Comparison of ENCODE assay signal across 25 cellular contexts in the genomic region with DNA sequence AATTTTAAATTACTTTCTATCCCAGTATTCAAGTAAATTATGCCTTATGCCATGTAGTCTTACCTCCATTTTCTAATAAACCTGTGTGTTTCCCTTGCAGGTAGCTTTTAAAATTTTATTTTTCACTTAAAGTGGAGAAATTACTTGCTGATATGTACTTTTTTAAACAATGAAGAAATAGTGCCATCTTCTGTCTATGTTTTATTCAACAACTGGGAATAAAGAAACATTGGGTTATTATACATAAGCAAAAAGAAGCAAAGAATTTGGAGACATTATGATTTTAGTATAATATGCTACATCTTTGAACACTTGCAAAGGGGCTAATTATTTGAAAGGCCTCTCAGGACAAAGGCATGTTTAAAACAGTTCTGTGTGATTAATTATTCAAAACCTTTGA.
DNase-seq lines count a peak whose midpoint lies in the region; ATAC-seq and TF ChIP-seq lines count a peak whose summit lies in the region.
"Had no signal": no experiment of that assay in that cellular context is flagged by ENCODE, and none has a peak within 500 bp of the region (broad histone marks: within the 10 kb centered on the region; RNA-seq: fewer than 3 reads in every experiment).

No MANE protein-coding gene starts in this region.

- TF ChIP-seq EP300 in Ishikawa (IDR thresholded peaks at IDR 0.05; ENCODE audit: borderline replicate concordance): no peak

- ATAC-seq in HG03097 (IDR thresholded peaks at IDR 0.05; ENCODE audit: low FRiP score, unreplicated experiment): no peak
- ATAC-seq: lower lobe of right lung; right lobe of liver; stimulated activated naive CD8-positive, alpha-beta T cell treated with anti-CD3 and anti-CD28 coated beads, Interleukin-15, Interleukin-2, amounts not matched to agents 100 U/mL and 50 U/mL, for 24 hours had no signal

- no peak overlapping the region for H3K4me3 ChIP-seq in foreskin fibroblast (ENCODE audit: low read depth in 1 of 2, low read length in 2 of 2)
- H3K4me3 ChIP-seq: BLaER1, HAP-1, lower lobe of right lung, neural progenitor cell, right lobe of liver, thoracic aorta, vagina had no signal

- DNase-seq in NCI-H2081 (lab: John Stamatoyannopoulos, UW) (peak; percentile 3 to 4), NCI-H2081 treated with DMSO at 0.1 percent for 48 hours (lab: John Stamatoyannopoulos, UW) (no peak), NCI-H446 (lab: John Stamatoyannopoulos, UW) (peak; percentile 23 to 44), foreskin fibroblast (no peak), NCI-H524 treated with DMSO at 0.1 percent for 48 hours (lab: John Stamatoyannopoulos, UW) (no peak)
- DNase-seq: ACHN; activated CD4-positive, alpha-beta memory T cell treated with anti-CD3 and anti-CD28 coated beads, Interleukin-2, amount 10 ng/mL, durations not matched to agents 7 days and 5 days; activated effector memory CD4-positive, alpha-beta T cell treated with Interleukin-2 at 50 U/mL for 16 hours; activated naive CD8-positive, alpha-beta T cell treated with anti-CD3 and anti-CD28 coated beads for 36 hours; kidney; lower lobe of right lung; NCI-H1417 treated with DMSO at 0.1 percent for 48 hours; NCI-H345; NK-92 treated with Interleukin-12 subunit alpha and Interleukin-12 subunit beta, amount 100 ng/mL, for 24 hours; posterior cingulate gyrus; right lobe of liver; stimulated activated naive CD8-positive, alpha-beta T cell treated with anti-CD3 and anti-CD28 coated beads, Interleukin-15, Interleukin-2, amounts not matched to agents 100 U/mL and 50 U/mL, for 24 hours had no signal

- TF ChIP-seq CTCF in VCaP (conservative IDR thresholded peaks at IDR 0.05) (peak; percentile 59), foreskin fibroblast (IDR thresholded peaks at IDR 0.05; ENCODE audit: low read depth, low read length) (no peak)

- no peak overlapping the region for H3K27ac ChIP-seq in VCaP
- H3K27ac ChIP-seq: BLaER1, lower lobe of right lung, neural progenitor cell, right lobe of liver, thoracic aorta, vagina had no signal

- TF ChIP-seq RAD21 in Ishikawa (IDR thresholded peaks at IDR 0.05; ENCODE audit: low read depth): 0 out of 2 replicates have a peak, but pooled peaks have one; percentile 2

TF ChIP-seq in Ishikawa, 13 proteins besides CTCF, POLR2A, EP300 and RAD21:
- TF ChIP-seq CREB1 (IDR thresholded peaks at IDR 0.05; ENCODE audit: low read depth) (no peak), NFIC (IDR thresholded peaks at IDR 0.05) (no peak), EGR1 (IDR thresholded peaks at IDR 0.05) (no peak), FOXM1 (IDR thresholded peaks at IDR 0.05; ENCODE audit: borderline replicate concordance, low read depth) (no peak), TAF1 (IDR thresholded peaks at IDR 0.05; ENCODE audit: low read depth) (no peak), CEBPB (IDR thresholded peaks at IDR 0.05) (no peak), TEAD4 (IDR thresholded peaks at IDR 0.05) (no peak), ZBTB7A (IDR thresholded peaks at IDR 0.05; ENCODE audit: low read depth) (no peak), REST (IDR thresholded peaks at IDR 0.05; ENCODE audit: low read depth) (no peak), TCF12 (IDR thresholded peaks at IDR 0.05; ENCODE audit: low read depth) (no peak)
- TF ChIP-seq, protein P1, sequence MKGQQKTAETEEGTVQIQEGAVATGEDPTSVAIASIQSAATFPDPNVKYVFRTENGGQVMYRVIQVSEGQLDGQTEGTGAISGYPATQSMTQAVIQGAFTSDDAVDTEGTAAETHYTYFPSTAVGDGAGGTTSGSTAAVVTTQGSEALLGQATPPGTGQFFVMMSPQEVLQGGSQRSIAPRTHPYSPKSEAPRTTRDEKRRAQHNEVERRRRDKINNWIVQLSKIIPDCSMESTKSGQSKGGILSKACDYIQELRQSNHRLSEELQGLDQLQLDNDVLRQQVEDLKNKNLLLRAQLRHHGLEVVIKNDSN (IDR thresholded peaks at IDR 0.05): no peak

Comparison
In these comparisons a context has a peak if more than half of its experiments do, and no peak if none do; other contexts are left out.
1. DNase-seq: peak in NCI-H2081 (2 of 2) and NCI-H446 (2 of 2); none in NCI-H2081 treated with DMSO at 0.1 percent for 48 hours (single experiment), foreskin fibroblast (0 of 2) and NCI-H524 treated with DMSO at 0.1 percent for 48 hours (single experiment).